10 cellular contexts compared by ENCODE assay signal in the genomic region with DNA sequence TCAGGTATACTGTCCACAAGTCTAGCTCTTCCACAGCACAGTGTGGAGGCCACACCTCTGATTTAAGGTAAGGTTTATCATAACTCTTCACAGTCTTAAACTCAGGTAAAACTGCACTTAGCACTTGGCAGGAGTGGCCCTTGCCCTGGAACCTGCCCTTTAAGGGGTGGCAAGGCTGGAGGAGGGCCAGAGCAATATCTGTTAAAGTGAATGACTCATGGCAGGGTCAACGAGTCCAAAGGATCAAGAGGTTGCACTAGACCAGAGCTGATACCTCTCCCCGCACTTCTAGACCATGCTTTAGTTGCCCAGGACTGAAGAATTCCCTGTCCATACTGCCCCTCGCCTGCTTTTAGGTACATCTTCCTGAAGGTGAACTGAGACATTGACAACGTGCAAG. TPM values are rescaled to one million over a fixed set of nuclear protein-coding genes. Genes with fewer than 3 reads are reported as not detected.
"Had no signal": no experiment of that assay in that cellular context is flagged by ENCODE, and none has a peak within 500 bp of the region (broad histone marks: within the 10 kb centered on the region; RNA-seq: fewer than 3 reads in every experiment).

No MANE protein-coding gene starts in this region.

- H3K4me3 ChIP-seq: K562 had no signal

- H3K27ac Mint-ChIP-seq: IgD-negative memory B cell had no signal

- ATAC-seq: HepG2, K562 had no signal

- H3K4me3 Mint-ChIP-seq: IgD-negative memory B cell had no signal

- FAIRE-seq: HepG2, HTR-8/SVneo, K562 had no signal

- H3K36me3 Mint-ChIP-seq: IgD-negative memory B cell had no signal

- DNase-seq: IMR-90, KBM-7, KG1 had no signal

- H3K27ac ChIP-seq: HL-60 had no signal

- H3K4me1 Mint-ChIP-seq: IgD-negative memory B cell had no signal

RNA-seq across cellular contexts. Expression of gene GPR50, which starts 14.7 kb away (rescaled TPM):
- total RNA-seq: HepG2, HT-29, HT1080, IMR-90, K562 had no signal
- polyA plus RNA-seq: HepG2, IgD-negative memory B cell, IMR-90 had no signal
